In genomic region chr17:19364699-19365498, GRCh38 we compare ENCODE assay signal across 17 cellular contexts. TPM values are rescaled to one million over a fixed set of nuclear protein-coding genes. Genes with fewer than 3 reads are reported as not detected.
DNase-seq lines count a peak whose midpoint lies in the region; ATAC-seq and TF ChIP-seq lines count a peak whose summit lies in the region.
"Had no signal": no experiment of that assay in that cellular context is flagged by ENCODE, and none has a peak within 500 bp of the region (broad histone marks: within the 10 kb centered on the region; RNA-seq: fewer than 3 reads in every experiment).

No MANE protein-coding gene starts in this region.

- no peaks in the 10 kb centered on the region for H3K9me3 Mint-ChIP-seq in CD4-positive, alpha-beta T cell
- no peaks in the 10 kb centered on the region for H3K9me3 Mint-ChIP-seq in brain
- no peaks in the 10 kb centered on the region for H3K9me3 Mint-ChIP-seq in neural progenitor cell
- H3K9me3 Mint-ChIP-seq: activated CD4-positive, alpha-beta T cell treated with anti-CD3 and anti-CD28 coated beads, Interleukin-2, amount 10 ng/mL, durations not matched to agents 7 days and 5 days had no signal

- no peak overlapping the region for H3K9ac ChIP-seq in neural progenitor cell

- no peak for ATAC-seq in CD4-positive, alpha-beta T cell (ENCODE audit: poor library complexity)
- ATAC-seq in activated CD4-positive, CD25-positive, alpha-beta regulatory T cell treated with anti-CD3 and anti-CD28 coated beads, Interleukin-2, amount 50 U/mL, for 24 hours = no peak
- ATAC-seq in GM19397 (IDR thresholded peaks at IDR 0.05; ENCODE audit: unreplicated experiment) (no peak), esophagus mucosa (no peak)
- ATAC-seq: psoas muscle had no signal

- H3K27me3 ChIP-seq in CD4-positive, alpha-beta T cell (ENCODE audit: control insufficient read depth, insufficient read depth, low read length) = peaks cover 4% of the 10 kb centered on the region
- H3K27me3 ChIP-seq in neural progenitor cell = no peaks in the 10 kb centered on the region
- H3K27me3 ChIP-seq: MG63, tibial artery had no signal

- no peaks in the 10 kb centered on the region for H3K36me3 Mint-ChIP-seq in CD4-positive, alpha-beta T cell (ENCODE audit: low read depth)
- H3K36me3 Mint-ChIP-seq in brain (peaks cover 3% of the 10 kb centered on the region), neural progenitor cell (peaks cover 2% of the 10 kb centered on the region)

- no peaks in the 10 kb centered on the region for H3K36me3 ChIP-seq in neural progenitor cell
- H3K36me3 ChIP-seq: MG63, tibial artery had no signal

- no peaks in the 10 kb centered on the region for H3F3A ChIP-seq in neural progenitor cell (ENCODE audit: low read depth)

- no peaks in the 10 kb centered on the region for H3K9me3 ChIP-seq in CD4-positive, alpha-beta T cell (ENCODE audit: control insufficient read depth, low read length)
- H3K9me3 ChIP-seq in neural progenitor cell (ENCODE audit: low read depth) = no peaks in the 10 kb centered on the region
- H3K9me3 ChIP-seq: MG63, psoas muscle, tibial artery had no signal

- no peak overlapping the region for H3K4me2 ChIP-seq in neural progenitor cell

- POLR2A ChIA-PET in CD4-positive, alpha-beta T cell (lab: Charles Lee) = interaction anchor here (2.0 kb wide), 1 partner anchor 13 kb away, joined by 15 read pairs; the partner anchor contains the start of gene MAPK7

- H3K27ac ChIP-seq in CD4-positive, alpha-beta T cell (ENCODE audit: low read depth, low read length) = no peak overlapping the region
- no peak overlapping the region for H3K27ac ChIP-seq in neural progenitor cell
- H3K27ac ChIP-seq: psoas muscle, tibial artery had no signal

- no peaks in the 10 kb centered on the region for H3K4me1 ChIP-seq in neural progenitor cell
- H3K4me1 ChIP-seq: psoas muscle had no signal

- TF ChIP-seq CTCF in CD4-positive, alpha-beta T cell (IDR thresholded peaks at IDR 0.05) = no peak
- TF ChIP-seq CTCF in brain (conservative IDR thresholded peaks at IDR 0.05) (no peak), neural progenitor cell (IDR thresholded peaks at IDR 0.05) (no peak)

- no peak overlapping the region for H3K4me3 ChIP-seq in neural progenitor cell
- H3K4me3 ChIP-seq: MG63, psoas muscle, tibial artery had no signal

- peaks cover 27% of the 10 kb centered on the region for H3K4me1 Mint-ChIP-seq in CD4-positive, alpha-beta T cell (ENCODE audit: low read depth)
- H3K4me1 Mint-ChIP-seq in brain (peaks cover 43% of the 10 kb centered on the region), neural progenitor cell (peaks cover 15% of the 10 kb centered on the region)

- no peaks in the 10 kb centered on the region for H4K20me1 ChIP-seq in neural progenitor cell (ENCODE audit: low read depth)

- H3K79me2 ChIP-seq in neural progenitor cell (ENCODE audit: low read depth) = no peaks in the 10 kb centered on the region

- no peak overlapping the region for H3K27ac Mint-ChIP-seq in CD4-positive, alpha-beta T cell
- H3K27ac Mint-ChIP-seq in brain (peak overlapping the region; percentile 51 to 87 (median 71)), neural progenitor cell (no peak overlapping the region)

- no peak overlapping the region for H2AFZ ChIP-seq in neural progenitor cell (replicated peaks)

- peak overlapping the region; percentile 30 for H3K4me3 Mint-ChIP-seq in CD4-positive, alpha-beta T cell
- H3K4me3 Mint-ChIP-seq in brain (peak overlapping the region in 3 of 5 experiments; percentile 23 to 85 (median 33)), neural progenitor cell (peak overlapping the region; percentile 15)
- H3K4me3 Mint-ChIP-seq: activated CD4-positive, alpha-beta T cell treated with anti-CD3 and anti-CD28 coated beads, Interleukin-2, amount 10 ng/mL, durations not matched to agents 7 days and 5 days had no signal

- intact Hi-C loops in CD4-positive, alpha-beta T cell (cut with DNase I, micrococcal nuclease) = loop anchor here (5.0 to 10.0 kb wide), 3 partner anchors 142 to 360 kb away; partner anchors contain the start of genes ALDH3A2 (in 1 of the 2) and FAM83G (in 1 of the 2)

- peak in 1 of 10 experiments; percentile 15 for DNase-seq in CD4-positive, alpha-beta T cell
- DNase-seq in NCI-H1092 (lab: John Stamatoyannopoulos, UW) (peak; percentile 28), neural progenitor cell (ENCODE audit: low spot score) (no peak), globus pallidus (ENCODE audit: low spot score) (no peak)
- DNase-seq: activated CD4-positive, alpha-beta T cell treated with anti-CD3 and anti-CD28 coated beads, Interleukin-2, amount 10 ng/mL, durations not matched to agents 7 days and 5 days; activated T-cell treated with anti-CD3 and anti-CD28 coated beads, Interleukin-2, amount 50 U/mL, for 48 hours; dermis blood vessel endothelial cell; MG63; midbrain; NCI-H2107; T-helper 1 cell had no signal

- no peaks in the 10 kb centered on the region for H3K27me3 Mint-ChIP-seq in CD4-positive, alpha-beta T cell
- H3K27me3 Mint-ChIP-seq in brain = peaks cover 3% of the 10 kb centered on the region
- peaks cover 6% of the 10 kb centered on the region for H3K27me3 Mint-ChIP-seq in neural progenitor cell (ENCODE audit: insufficient read depth, low read depth)

- CTCF ChIA-PET in CD4-positive, alpha-beta T cell (lab: Charles Lee) = interaction anchor here (0.7 to 3.0 kb wide), 3 partner anchors 82 to 398 kb away, joined by 3 to 49 read pairs (median 4); no protein-coding TSS in a partner anchor

RNA-seq across cellular contexts. Expression of gene B9D1, which starts 2.4 kb away (rescaled TPM):
- under 1 TPM; 0.66 to 0.73 TPM for total RNA-seq in CD4-positive, alpha-beta T cell
- 46.8 TPM for polyA plus RNA-seq in brain (ENCODE audit: insufficient read depth, low read depth, low replicate concordance)
- 15.1 and 43.0 TPM in 2 replicates for total RNA-seq in neural progenitor cell (ENCODE audit: low replicate concordance)
- 12.7 TPM for total RNA-seq in esophagus mucosa

RNA-seq across cellular contexts. Expression of gene MAPK7, which starts 13.4 kb away (rescaled TPM):
- total RNA-seq in CD4-positive, alpha-beta T cell = 10 to 100 TPM; 15.2 to 17.3 TPM
- 38.3 TPM for polyA plus RNA-seq in brain (ENCODE audit: insufficient read depth, low read depth, low replicate concordance)
- 12.2 and 20.7 TPM in 2 replicates for total RNA-seq in neural progenitor cell (ENCODE audit: low replicate concordance)
- 35.2 TPM for total RNA-seq in esophagus mucosa

RNA-seq across cellular contexts. Expression of gene MFAP4, which starts 22.1 kb away (rescaled TPM):
- total RNA-seq in CD4-positive, alpha-beta T cell = not detected
- 30.0 TPM for polyA plus RNA-seq in brain (ENCODE audit: insufficient read depth, low read depth, low replicate concordance)
- total RNA-seq in neural progenitor cell (ENCODE audit: low replicate concordance) = 0.22 TPM in 1 of 2 replicates, not detected in the other
- total RNA-seq in esophagus mucosa = 5.2 TPM
- total RNA-seq: activated CD4-positive, alpha-beta T cell treated with anti-CD3 and anti-CD28 coated beads, Interleukin-2, amount 10 ng/mL, durations not matched to agents 7 days and 5 days; dermis blood vessel endothelial cell had no signal

RNA-seq across cellular contexts. Expression of gene RNF112, which starts 46.1 kb away (rescaled TPM):
- total RNA-seq in CD4-positive, alpha-beta T cell = 1 to 10 TPM; 1.4 to 1.5 TPM
- 14.3 TPM for polyA plus RNA-seq in brain (ENCODE audit: insufficient read depth, low read depth, low replicate concordance)
- 0.86 and 1.8 TPM in 2 replicates for total RNA-seq in neural progenitor cell (ENCODE audit: low replicate concordance)
- total RNA-seq in esophagus mucosa = 1.1 TPM

Comparison
In these comparisons a context has a peak if more than half of its experiments do, and no peak if none do; other contexts are left out.
1. H3K27ac Mint-ChIP-seq: peak in brain (5 of 5); none in CD4-positive, alpha-beta T cell (single experiment) and neural progenitor cell (single experiment).
2. Peak in every context shown above with its lines, with median percentiles within 50 percentile points of each other: H3K4me3 Mint-ChIP-seq.